8 cellular contexts compared by ENCODE assay signal in genomic region chr4:77155631-77156345, GRCh38. TPM values are rescaled to one million over a fixed set of nuclear protein-coding genes. Genes with fewer than 3 reads are reported as not detected.
A peak's percentile ranks its signal among the peaks of the same experiment; 100 is the strongest.
DNase-seq lines count a peak whose midpoint lies in the region; ATAC-seq, FAIRE-seq and TF ChIP-seq lines count a peak whose summit lies in the region.

No MANE protein-coding gene starts in this region.

- H3K4me3 ChIP-seq in keratinocyte (ENCODE audit: control insufficient read depth in 2 of 3, extremely low read depth in 1 of 3, insufficient read depth in 2 of 3, low read depth in 1 of 3, low read length in 3 of 3) = peak overlapping the region in 2 of 3 experiments; percentile 61 to 62

- no peak for TF ChIP-seq CTCF in activated CD8-positive, alpha-beta T cell treated with anti-CD3 and anti-CD28 coated beads for 36 hours (IDR thresholded peaks at IDR 0.05)
- TF ChIP-seq CTCF in keratinocyte (optimal IDR thresholded peaks at IDR 0.05 in 1 of 3, IDR thresholded peaks at IDR 0.05 in 1 of 3, conservative IDR thresholded peaks at IDR 0.05 in 1 of 3; ENCODE audit: extremely low read depth in 1 of 3, insufficient read depth in 2 of 3, low read length in 3 of 3) = no peak

- H3K9me3 Mint-ChIP-seq in activated T-cell treated with anti-CD3 and anti-CD28 coated beads, Interleukin-2, amount 50 U/mL, for 24 hours = no peaks in the 10 kb centered on the region
- H3K9me3 Mint-ChIP-seq in activated CD8-positive, alpha-beta T cell treated with anti-CD3 and anti-CD28 coated beads for 36 hours = no peaks in the 10 kb centered on the region

- intact Hi-C loops in activated CD8-positive, alpha-beta T cell treated with anti-CD3 and anti-CD28 coated beads for 36 hours (cut with micrococcal nuclease) = loop anchor here (2.0 kb wide), 1 partner anchor 79 kb away; no protein-coding TSS in a partner anchor

- no peaks in the 10 kb centered on the region for H3K9me3 ChIP-seq in keratinocyte (ENCODE audit: control insufficient read depth, low read depth, low read length)

- peaks cover 7% of the 10 kb centered on the region for H3K36me3 Mint-ChIP-seq in activated T-cell treated with anti-CD3 and anti-CD28 coated beads, Interleukin-2, amount 50 U/mL, for 24 hours (ENCODE audit: low read depth)
- peaks cover 17% of the 10 kb centered on the region for H3K36me3 Mint-ChIP-seq in activated CD8-positive, alpha-beta T cell treated with anti-CD3 and anti-CD28 coated beads for 36 hours (ENCODE audit: low read depth)

- FAIRE-seq in keratinocyte (lab: Jason Lieb, UNC) = peak; percentile 13

- no peak overlapping the region for H3K27ac Mint-ChIP-seq in activated T-cell treated with anti-CD3 and anti-CD28 coated beads, Interleukin-2, amount 50 U/mL, for 24 hours
- H3K27ac Mint-ChIP-seq in activated CD8-positive, alpha-beta T cell treated with anti-CD3 and anti-CD28 coated beads for 36 hours = peak overlapping the region; percentile 97

- peaks cover 17% of the 10 kb centered on the region for H3K4me1 ChIP-seq in keratinocyte (ENCODE audit: control insufficient read depth, extremely low read depth, insufficient read depth, low read length)

- H3K4me3 Mint-ChIP-seq in activated T-cell treated with anti-CD3 and anti-CD28 coated beads, Interleukin-2, amount 50 U/mL, for 24 hours = peak overlapping the region; percentile 97
- peak overlapping the region; percentile 93 for H3K4me3 Mint-ChIP-seq in activated CD8-positive, alpha-beta T cell treated with anti-CD3 and anti-CD28 coated beads for 36 hours

- no peak for ATAC-seq in activated CD8-positive, alpha-beta T cell treated with anti-CD3 and anti-CD28 coated beads for 36 hours

- peaks cover 28% of the 10 kb centered on the region for H3K79me2 ChIP-seq in keratinocyte (ENCODE audit: control insufficient read depth, insufficient read depth, low read length)

- DNase-seq in activated T-cell treated with anti-CD3 and anti-CD28 coated beads, Interleukin-2, amount 50 U/mL, for 24 hours = no peak
- no peak for DNase-seq in activated T-cell treated with anti-CD3 and anti-CD28 coated beads, Interleukin-2, amount 50 U/mL, for 1 hour
- DNase-seq in activated CD8-positive, alpha-beta T cell treated with anti-CD3 and anti-CD28 coated beads for 36 hours = no peak
- DNase-seq in keratinocyte (ENCODE audit: low read depth, low spot score) (no peak), T-helper 9 cell (no peak), SIG-M5 (lab: John Stamatoyannopoulos, UW) (no peak), activated gamma-delta T cell treated with Interleukin-2 at 50 U/mL for 16 hours (no peak)

- peak overlapping the region; percentile 74 for H3K27ac ChIP-seq in keratinocyte (ENCODE audit: control insufficient read depth, insufficient read depth, low read length)
- peak overlapping the region; percentile 93 for H3K27ac ChIP-seq in temporal lobe (ENCODE audit: low read depth, low read length)

- H3K4me2 ChIP-seq in keratinocyte (ENCODE audit: control insufficient read depth, extremely low read depth, insufficient read depth, low read depth, low read length) = peak overlapping the region; percentile 89

- H3K9me1 ChIP-seq in keratinocyte (ENCODE audit: control insufficient read depth, extremely low read depth, insufficient read depth, low read length) = no peaks in the 10 kb centered on the region

- dilution Hi-C loops in keratinocyte (cut with MboI; ENCODE audit: extremely low pct_ligation_motif_present, low sequenced_read_pairs) = no loop called here

- H3K27me3 ChIP-seq in keratinocyte (ENCODE audit: control insufficient read depth, extremely low read depth, insufficient read depth, low read length) = no peaks in the 10 kb centered on the region

- H2AFZ ChIP-seq in keratinocyte (ENCODE audit: control insufficient read depth, low read length) = peak overlapping the region; percentile 89

- peaks cover 31% of the 10 kb centered on the region for H3K4me1 Mint-ChIP-seq in activated T-cell treated with anti-CD3 and anti-CD28 coated beads, Interleukin-2, amount 50 U/mL, for 24 hours (ENCODE audit: low read depth)
- H3K4me1 Mint-ChIP-seq in activated CD8-positive, alpha-beta T cell treated with anti-CD3 and anti-CD28 coated beads for 36 hours (ENCODE audit: low read depth) = peaks cover 33% of the 10 kb centered on the region

- CTCF ChIA-PET in activated CD8-positive, alpha-beta T cell treated with anti-CD3 and anti-CD28 coated beads for 36 hours (lab: Charles Lee) = interaction anchor here (0.7 to 3.2 kb wide), 7 partner anchors 11 to 111 kb away, joined by 3 to 21 read pairs (median 4); no protein-coding TSS in a partner anchor

- POLR2A ChIA-PET in activated CD8-positive, alpha-beta T cell treated with anti-CD3 and anti-CD28 coated beads for 36 hours (lab: Charles Lee) = interaction anchor here (0.6 to 1.9 kb wide), 4 partner anchors 79 to 174 kb away, joined by 3 to 8 read pairs (median 7); no protein-coding TSS in a partner anchor

- no peaks in the 10 kb centered on the region for H3K27me3 Mint-ChIP-seq in activated T-cell treated with anti-CD3 and anti-CD28 coated beads, Interleukin-2, amount 50 U/mL, for 24 hours
- no peaks in the 10 kb centered on the region for H3K27me3 Mint-ChIP-seq in activated CD8-positive, alpha-beta T cell treated with anti-CD3 and anti-CD28 coated beads for 36 hours

- peaks cover 2 to 12% of the 10 kb centered on the region in 2 experiments for H3K36me3 ChIP-seq in keratinocyte (ENCODE audit: control insufficient read depth in 2 of 2, extremely low read depth in 1 of 2, insufficient read depth in 2 of 2, low read length in 2 of 2)

- H4K20me1 ChIP-seq in keratinocyte (ENCODE audit: control insufficient read depth, extremely low read depth, insufficient read depth, low read length) = no peaks in the 10 kb centered on the region

- H3K9ac ChIP-seq in keratinocyte (ENCODE audit: control insufficient read depth, extremely low read depth, insufficient read depth, low read length) = peak overlapping the region; percentile 66

RNA-seq across cellular contexts. Expression of gene CCNG2, which starts 1.2 kb away (rescaled TPM):
- 10 to 100 TPM; 54.3 to 55.5 TPM for total RNA-seq in activated CD8-positive, alpha-beta T cell treated with anti-CD3 and anti-CD28 coated beads for 36 hours
- polyA plus RNA-seq in keratinocyte = 47.4 to 96.9 TPM (median 58.5 TPM) in 3 replicates
- 70.1 TPM for polyA plus RNA-seq in keratinocyte (2011; ENCODE audit: low read depth)
- polyA plus RNA-seq in keratinocyte (2011; cell fraction: cytosol; rRNA removed) = 46.5 and 83.0 TPM in 2 replicates
- 61.8 and 103 TPM in 2 replicates for polyA plus RNA-seq in keratinocyte (2011; cell fraction: nucleus; rRNA removed)
- polyA plus RNA-seq in keratinocyte (2012; ENCODE audit: low replicate concordance) = 36.4 and 48.4 TPM in 2 replicates
- polyA minus RNA-seq in keratinocyte = 6.8 to 52.8 TPM (median 21.1 TPM) in 3 replicates
- 35.3 TPM for polyA minus RNA-seq in keratinocyte (2011; cell fraction: cytosol; rRNA and poly(A)+ RNA removed)
- polyA minus RNA-seq in keratinocyte (2011; cell fraction: nucleus; rRNA and poly(A)+ RNA removed) = 22.1 and 50.5 TPM in 2 replicates
- total RNA-seq in temporal lobe = 101 TPM
